1 cellular context compared by ENCODE assay signal in genomic region chr2:24825883-24826800, GRCh38.
TF ChIP-seq lines count a peak whose summit lies in the region.

No MANE protein-coding gene starts in this region.

TF ChIP-seq in SK-N-SH, 30 proteins besides CTCF, POLR2A, EP300 and RAD21 (continued from another document):
- TF ChIP-seq JUND (IDR thresholded peaks at IDR 0.05) (no peak), TEAD4 (IDR thresholded peaks at IDR 0.05; ENCODE audit: borderline replicate concordance, insufficient read depth) (no peak), YY1 (IDR thresholded peaks at IDR 0.05; ENCODE audit: low read depth) (no peak), RFX5 (IDR thresholded peaks at IDR 0.05; ENCODE audit: low read length) (no peak), SMC3 (IDR thresholded peaks at IDR 0.05; ENCODE audit: low read depth, low read length) (no peak), GATA2 (CRISPR knock-in tag; IDR thresholded peaks at IDR 0.05) (no peak), RCOR1 (IDR thresholded peaks at IDR 0.05; ENCODE audit: low read length) (no peak)
